2 cellular contexts compared by ENCODE assay signal in the genomic region with DNA sequence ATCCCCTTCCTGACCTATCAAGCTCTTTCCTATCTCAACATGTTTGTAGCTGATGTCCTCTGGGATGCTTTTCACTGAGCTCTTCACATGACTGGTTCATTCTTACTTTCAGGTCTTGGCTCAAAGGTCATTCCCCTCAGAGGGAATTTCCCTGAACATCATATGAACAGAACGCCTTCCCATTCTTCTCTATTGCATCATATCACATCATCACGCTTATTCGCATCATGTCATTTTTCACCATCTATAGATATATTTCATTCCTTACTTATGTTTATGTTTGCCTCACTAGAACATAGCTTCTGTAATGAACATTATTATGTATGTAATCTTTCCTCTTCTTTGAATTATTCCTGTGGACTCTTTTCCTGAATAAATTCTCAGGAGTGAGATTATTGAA.
A peak's percentile ranks its signal among the peaks of the same experiment; 100 is the strongest.
TF ChIP-seq lines count a peak whose summit lies in the region.

No MANE protein-coding gene starts in this region.

TF ChIP-seq in HepG2, 621 proteins besides CTCF, POLR2A, EP300 and RAD21 (continued from another document):
- no peak for TF ChIP-seq ZNF331 (CRISPR knock-in tag; IDR thresholded peaks at IDR 0.05)
- TF ChIP-seq ZNF589 (CRISPR knock-in tag; conservative IDR thresholded peaks at IDR 0.05), result no peak
- no peak for TF ChIP-seq MAFG (CRISPR knock-in tag; IDR thresholded peaks at IDR 0.05)
- no peak for TF ChIP-seq ZNF883 (CRISPR knock-in tag; IDR thresholded peaks at IDR 0.05; ENCODE audit: not compliant biosample characterization)
- peak; percentile 51; the same call in 1 of the 2 replicates for TF ChIP-seq ATF7 (IDR thresholded peaks at IDR 0.05)
- TF ChIP-seq ATF7 (CRISPR knock-in tag; IDR thresholded peaks at IDR 0.05), result no peak

TF ChIP-seq in K562, 482 proteins besides CTCF, POLR2A, EP300 and RAD21 (continued from another document):
- TF ChIP-seq, protein P1, sequence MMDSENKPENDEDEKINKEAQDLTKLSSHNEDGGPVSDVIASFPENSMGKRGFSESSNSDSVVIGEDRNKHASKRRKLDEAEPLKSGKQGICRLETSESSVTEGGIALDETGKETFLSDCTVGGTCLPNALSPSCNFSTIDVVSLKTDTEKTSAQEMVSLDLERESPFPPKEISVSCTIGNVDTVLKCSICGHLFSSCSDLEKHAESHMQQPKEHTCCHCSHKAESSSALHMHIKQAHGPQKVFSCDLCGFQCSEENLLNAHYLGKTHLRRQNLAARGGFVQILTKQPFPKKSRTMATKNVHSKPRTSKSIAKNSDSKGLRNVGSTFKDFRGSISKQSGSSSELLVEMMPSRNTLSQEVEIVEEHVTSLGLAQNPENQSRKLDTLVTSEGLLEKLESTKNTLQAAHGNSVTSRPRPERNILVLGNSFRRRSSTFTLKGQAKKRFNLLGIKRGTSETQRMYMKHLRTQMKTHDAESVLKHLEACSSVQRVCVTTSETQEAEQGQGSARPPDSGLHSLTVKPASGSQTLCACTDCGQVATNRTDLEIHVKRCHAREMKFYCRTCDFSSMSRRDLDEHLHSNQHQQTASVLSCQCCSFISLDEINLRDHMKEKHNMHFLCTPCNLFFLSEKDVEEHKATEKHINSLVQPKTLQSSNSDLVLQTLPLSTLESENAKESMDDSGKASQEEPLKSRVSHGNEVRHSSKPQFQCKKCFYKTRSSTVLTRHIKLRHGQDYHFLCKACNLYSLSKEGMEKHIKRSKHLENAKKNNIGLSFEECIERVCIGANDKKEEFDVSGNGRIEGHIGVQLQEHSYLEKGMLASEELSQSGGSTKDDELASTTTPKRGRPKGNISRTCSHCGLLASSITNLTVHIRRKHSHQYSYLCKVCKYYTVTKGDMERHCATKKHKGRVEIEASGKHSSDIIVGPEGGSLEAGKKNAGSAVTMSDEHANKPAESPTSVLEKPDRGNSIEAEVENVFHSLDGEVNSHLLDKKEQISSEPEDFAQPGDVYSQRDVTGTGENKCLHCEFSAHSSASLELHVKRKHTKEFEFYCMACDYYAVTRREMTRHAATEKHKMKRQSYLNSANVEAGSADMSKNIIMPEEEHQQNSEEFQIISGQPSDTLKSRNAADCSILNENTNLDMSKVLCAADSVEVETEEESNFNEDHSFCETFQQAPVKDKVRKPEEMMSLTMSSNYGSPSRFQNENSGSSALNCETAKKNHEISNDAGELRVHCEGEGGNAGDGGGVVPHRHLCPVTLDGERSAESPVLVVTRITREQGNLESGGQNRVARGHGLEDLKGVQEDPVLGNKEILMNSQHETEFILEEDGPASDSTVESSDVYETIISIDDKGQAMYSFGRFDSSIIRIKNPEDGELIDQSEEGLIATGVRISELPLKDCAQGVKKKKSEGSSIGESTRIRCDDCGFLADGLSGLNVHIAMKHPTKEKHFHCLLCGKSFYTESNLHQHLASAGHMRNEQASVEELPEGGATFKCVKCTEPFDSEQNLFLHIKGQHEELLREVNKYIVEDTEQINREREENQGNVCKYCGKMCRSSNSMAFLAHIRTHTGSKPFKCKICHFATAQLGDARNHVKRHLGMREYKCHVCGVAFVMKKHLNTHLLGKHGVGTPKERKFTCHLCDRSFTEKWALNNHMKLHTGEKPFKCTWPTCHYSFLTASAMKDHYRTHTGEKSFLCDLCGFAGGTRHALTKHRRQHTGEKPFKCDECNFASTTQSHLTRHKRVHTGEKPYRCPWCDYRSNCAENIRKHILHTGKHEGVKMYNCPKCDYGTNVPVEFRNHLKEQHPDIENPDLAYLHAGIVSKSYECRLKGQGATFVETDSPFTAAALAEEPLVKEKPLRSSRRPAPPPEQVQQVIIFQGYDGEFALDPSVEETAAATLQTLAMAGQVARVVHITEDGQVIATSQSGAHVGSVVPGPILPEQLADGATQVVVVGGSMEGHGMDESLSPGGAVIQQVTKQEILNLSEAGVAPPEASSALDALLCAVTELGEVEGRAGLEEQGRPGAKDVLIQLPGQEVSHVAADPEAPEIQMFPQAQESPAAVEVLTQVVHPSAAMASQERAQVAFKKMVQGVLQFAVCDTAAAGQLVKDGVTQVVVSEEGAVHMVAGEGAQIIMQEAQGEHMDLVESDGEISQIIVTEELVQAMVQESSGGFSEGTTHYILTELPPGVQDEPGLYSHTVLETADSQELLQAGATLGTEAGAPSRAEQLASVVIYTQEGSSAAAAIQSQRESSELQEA (IDR thresholded peaks at IDR 0.05; ENCODE audit: low read depth), result no peak
